In the genomic region with DNA sequence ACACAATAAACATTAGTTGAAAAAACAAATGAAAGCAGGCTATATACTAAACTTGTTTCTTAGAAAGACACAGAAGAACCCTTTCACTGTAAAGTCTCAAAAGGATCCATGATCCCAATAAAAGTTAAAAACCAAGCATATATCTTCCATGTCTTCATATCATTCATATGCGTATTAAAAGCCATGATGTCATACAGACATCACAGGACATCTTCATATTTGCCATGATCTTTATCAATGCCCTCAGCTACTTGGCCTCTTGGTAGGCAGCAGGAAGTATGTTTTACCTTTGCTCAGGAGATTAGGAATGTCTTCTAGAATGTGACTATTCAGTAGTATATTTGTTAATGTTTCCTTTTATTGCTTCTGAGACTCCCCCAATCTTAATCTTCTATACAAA, we compare ENCODE assay signal across 23 cellular contexts. TPM values are rescaled to one million over a fixed set of nuclear protein-coding genes. Genes with fewer than 3 reads are reported as not detected.
DNase-seq lines count a peak whose midpoint lies in the region; ATAC-seq, FAIRE-seq and TF ChIP-seq lines count a peak whose summit lies in the region.
"Had no signal": no experiment of that assay in that cellular context is flagged by ENCODE, and none has a peak within 500 bp of the region (broad histone marks: within the 10 kb centered on the region; RNA-seq: fewer than 3 reads in every experiment).

No MANE protein-coding gene starts in this region.

- POLR2A ChIA-PET in H1 (lab: Charles Lee; ENCODE audit: partially characterized antibody) = no interaction called here

- peak overlapping the region in 2 of 3 experiments; percentile 10 to 17 for H3K27ac Mint-ChIP-seq in nephron
- H3K27ac Mint-ChIP-seq: B cell; CD4-positive, alpha-beta T cell; CD8-positive, alpha-beta T cell had no signal

- no peak for TF ChIP-seq RAD21 in H1 (IDR thresholded peaks at IDR 0.05 in 1 of 2, conservative IDR thresholded peaks at IDR 0.05 in 1 of 2; ENCODE audit: low read depth in 2 of 2, low read length in 2 of 2)

- no peak for TF ChIP-seq POLR2A in H1 (IDR thresholded peaks at IDR 0.05; ENCODE audit: control extremely low read depth in 1 of 2, low read depth in 2 of 2, low read length in 2 of 2)

- H3K27me3 ChIP-seq in H1 (replicated peaks in 1 of 4; ENCODE audit: control insufficient read depth in 3 of 4, extremely low read depth in 1 of 4, insufficient read depth in 3 of 4, low read length in 3 of 4) (no peaks in the 10 kb centered on the region), small intestine (ENCODE audit: control insufficient read depth in 2 of 2, insufficient read depth in 2 of 2, low read length in 2 of 2) (no peaks in the 10 kb centered on the region)
- H3K27me3 ChIP-seq: BLaER1 treated with 17β-estradiol and CSF1 and Interleukin-3, amounts not matched to agents 10 nM and 100 nM had no signal

- H4K91ac ChIP-seq in H1 (replicated peaks; ENCODE audit: insufficient read length, low read length) = peak overlapping the region; percentile 47

- FAIRE-seq in GM19239 (lab: Jason Lieb, UNC) (peak; percentile 37), H1 (lab: Jason Lieb, UNC) (no peak), small intestine (lab: Jason Lieb, UNC) (no peak)
- FAIRE-seq: A549, D721Med, G401.6, GM12891 had no signal

- H2BK20ac ChIP-seq in H1 (ENCODE audit: low read length) = no peak overlapping the region

- H2BK120ac ChIP-seq in H1 (replicated peaks; ENCODE audit: low read depth, low read length) = no peak overlapping the region

- H3K18ac ChIP-seq in H1 (ENCODE audit: extremely low read depth, low read length) = no peak overlapping the region

- H2AFZ ChIP-seq in H1 (ENCODE audit: low read length) = no peak overlapping the region

- no peak for TF ChIP-seq EP300 in H1 (IDR thresholded peaks at IDR 0.05; ENCODE audit: borderline replicate concordance in 1 of 2, low read depth in 2 of 2, low read length in 2 of 2)

- H3K36me3 ChIP-seq in H1 (ENCODE audit: control insufficient read depth in 2 of 4, insufficient read depth in 4 of 4, low read length in 3 of 4) (no peaks in the 10 kb centered on the region), small intestine (ENCODE audit: control insufficient read depth in 2 of 2, insufficient read depth in 2 of 2, low read length in 2 of 2) (no peaks in the 10 kb centered on the region)

- peaks cover 0 to 4% (median 4%) of the 10 kb centered on the region in 4 experiments; a peak in 4 of 7 replicates for H3K4me1 ChIP-seq in H1 (replicated peaks in 1 of 4; ENCODE audit: control insufficient read depth in 3 of 4, insufficient read depth in 4 of 4, low read length in 3 of 4)
- H3K4me1 ChIP-seq in small intestine (ENCODE audit: control insufficient read depth in 2 of 2, insufficient read depth in 1 of 2, low read depth in 1 of 2, low read length in 1 of 2) = peaks cover 0 to 2% of the 10 kb centered on the region in 2 donors
- H3K4me1 ChIP-seq: A549 had no signal

- CTCF ChIA-PET in H1 (lab: Charles Lee; ENCODE audit: partially characterized antibody) = no interaction called here

- H3K4me2 ChIP-seq in H1 (ENCODE audit: insufficient read depth in 1 of 2, low read depth in 2 of 2, low read length in 2 of 2) = no peak overlapping the region
- H3K4me2 ChIP-seq: A549; BLaER1 treated with 17β-estradiol and CSF1 and Interleukin-3, amounts not matched to agents 10 nM and 100 nM had no signal

- H3K9ac ChIP-seq in H1 (replicated peaks in 1 of 4; ENCODE audit: extremely low read depth in 1 of 4, low read depth in 3 of 4, low read length in 3 of 4) = no peak overlapping the region
- H3K9ac ChIP-seq: BLaER1 treated with 17β-estradiol and CSF1 and Interleukin-3, amounts not matched to agents 10 nM and 100 nM had no signal

- H2AK5ac ChIP-seq in H1 (ENCODE audit: low read depth, low read length) = no peak overlapping the region

- DNase-seq in GM19239 (ENCODE audit: insufficient read length, low spot score) (no peak), H1 (ENCODE audit: low read depth in 1 of 2, low spot score in 2 of 2) (no peak), small intestine (peak; percentile 9), UCSD-AML1 (lab: John Stamatoyannopoulos, UW; ENCODE audit: unreplicated experiment) (no peak)
- DNase-seq: AML-193; Caco-2; Calu3; CD4-positive, alpha-beta T cell; CD8-positive, alpha-beta T cell; DMS79 treated with DMSO at 0.1 percent for 48 hours; GF-D8 had no signal

- H2BK5ac ChIP-seq in H1 (ENCODE audit: low read depth, low read length) = no peak overlapping the region

- peaks cover 2% of the 10 kb centered on the region; the same call in 1 of the 2 replicates for H3K79me1 ChIP-seq in H1 (ENCODE audit: low read depth, low read length)

- H3K56ac ChIP-seq in H1 (replicated peaks; ENCODE audit: insufficient read length, low read depth, low read length) = no peak overlapping the region

- TF ChIP-seq CTCF in H1 (IDR thresholded peaks at IDR 0.05; ENCODE audit: control extremely low read depth in 1 of 3, insufficient read depth in 1 of 3, low read depth in 1 of 3, low read length in 3 of 3) (no peak), nephron (IDR thresholded peaks at IDR 0.05; ENCODE audit: unreplicated experiment in 3 of 3) (no peak)

- WGBS in H1 (ENCODE audit: extremely low coverage in 1 of 2, insufficient coverage in 1 of 2, insufficient read length in 1 of 2, insufficient replicate concordance in 2 of 2, low coverage in 1 of 2, low lambda C conversion rate in 2 of 2, missing lambda C conversion rate in 1 of 2), 2 experiments = 86% methylated on average over 1 of the region's 1 CpG; no CpG with 5 or more reads in 1 of the 2 experiments
- 62 to 82% (median 63%) methylated on average over 1 of the region's 1 CpG for WGBS in small intestine, 3 donors

- peaks cover 8% of the 10 kb centered on the region for H3K36me3 Mint-ChIP-seq in nephron (ENCODE audit: low read depth)

- no peaks in the 10 kb centered on the region for H3K9me3 ChIP-seq in H1 (ENCODE audit: insufficient read depth in 2 of 2, low read depth in 1 of 2, low read length in 1 of 2)
- H3K9me3 ChIP-seq in small intestine (ENCODE audit: control insufficient read depth, low read depth) = no peaks in the 10 kb centered on the region
- H3K9me3 ChIP-seq: A549, Caco-2 had no signal

- H3K14ac ChIP-seq in H1 (ENCODE audit: insufficient read length) = no peak overlapping the region

- no peak overlapping the region for H2BK15ac ChIP-seq in H1 (ENCODE audit: low read length)

- H3K23me2 ChIP-seq in H1 (ENCODE audit: low read depth, low read length) = no peaks in the 10 kb centered on the region

- no peak overlapping the region for H4K8ac ChIP-seq in H1 (ENCODE audit: extremely low read depth, insufficient read depth, low read length)

- ATAC-seq in HG03342 (IDR thresholded peaks at IDR 0.05; ENCODE audit: unreplicated experiment) (no peak), HG03521 (IDR thresholded peaks at IDR 0.05; ENCODE audit: unreplicated experiment) (no peak), HG02571 (IDR thresholded peaks at IDR 0.05; ENCODE audit: unreplicated experiment) (no peak)
- ATAC-seq: A549; CD8-positive, alpha-beta T cell had no signal

- H2BK12ac ChIP-seq in H1 (ENCODE audit: low read depth, low read length) = no peak overlapping the region

- no peak overlapping the region for H3K23ac ChIP-seq in H1 (ENCODE audit: insufficient read length)

- peaks cover 0 to 9% of the 10 kb centered on the region in 2 experiments for H4K20me1 ChIP-seq in H1 (replicated peaks in 1 of 2; ENCODE audit: control insufficient read depth in 1 of 2, insufficient read depth in 2 of 2, low read length in 2 of 2)

- no peak overlapping the region for H3K4ac ChIP-seq in H1 (replicated peaks; ENCODE audit: insufficient read length, low read depth, low read length)

- no peak overlapping the region for H4K5ac ChIP-seq in H1 (ENCODE audit: insufficient read length, low read depth, low read length)

- H3K4me3 Mint-ChIP-seq in nephron = no peak overlapping the region
- H3K4me3 Mint-ChIP-seq: B cell; CD4-positive, alpha-beta T cell; CD8-positive, alpha-beta T cell had no signal

- peaks cover 16% of the 10 kb centered on the region for H3K4me1 Mint-ChIP-seq in nephron

- H3K27me3 Mint-ChIP-seq in nephron (ENCODE audit: low read depth) = no peaks in the 10 kb centered on the region
- H3K27me3 Mint-ChIP-seq: B cell; CD4-positive, alpha-beta T cell had no signal

- peaks cover 2 to 67% of the 10 kb centered on the region in 2 experiments; a peak in 3 of 4 replicates for H3K79me2 ChIP-seq in H1 (ENCODE audit: control insufficient read depth in 1 of 2, insufficient read depth in 2 of 2, low read length in 2 of 2)

- no peaks in the 10 kb centered on the region for H3K9me3 Mint-ChIP-seq in nephron
- H3K9me3 Mint-ChIP-seq: CD4-positive, alpha-beta T cell; CD8-positive, alpha-beta T cell had no signal

- H3K4me3 ChIP-seq in H1 (ENCODE audit: extremely low read depth in 1 of 4, insufficient read depth in 2 of 4, low read depth in 3 of 4, low read length in 4 of 4) = no peak overlapping the region
- H3K4me3 ChIP-seq in small intestine (ENCODE audit: low read depth in 1 of 2, low read length in 2 of 2) = no peak overlapping the region
- H3K4me3 ChIP-seq: A549; BLaER1 treated with 17β-estradiol and CSF1 and Interleukin-3, amounts not matched to agents 10 nM and 100 nM had no signal

- H3K27ac ChIP-seq in H1 (ENCODE audit: low read depth, low read length) = no peak overlapping the region
- no peak overlapping the region for H3K27ac ChIP-seq in small intestine (ENCODE audit: low read depth in 1 of 2, low read length in 1 of 2)
- H3K27ac ChIP-seq: 22Rv1; A549; BLaER1 treated with 17β-estradiol and CSF1 and Interleukin-3, amounts not matched to agents 10 nM and 100 nM; C4-2B had no signal

TF ChIP-seq in H1, 55 proteins besides CTCF, POLR2A, EP300 and RAD21 (continues in another document):
- TF ChIP-seq, protein P1, sequence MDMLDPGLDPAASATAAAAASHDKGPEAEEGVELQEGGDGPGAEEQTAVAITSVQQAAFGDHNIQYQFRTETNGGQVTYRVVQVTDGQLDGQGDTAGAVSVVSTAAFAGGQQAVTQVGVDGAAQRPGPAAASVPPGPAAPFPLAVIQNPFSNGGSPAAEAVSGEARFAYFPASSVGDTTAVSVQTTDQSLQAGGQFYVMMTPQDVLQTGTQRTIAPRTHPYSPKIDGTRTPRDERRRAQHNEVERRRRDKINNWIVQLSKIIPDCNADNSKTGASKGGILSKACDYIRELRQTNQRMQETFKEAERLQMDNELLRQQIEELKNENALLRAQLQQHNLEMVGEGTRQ (IDR thresholded peaks at IDR 0.05; ENCODE audit: low read length) = no peak
- TF ChIP-seq PHF8 (conservative IDR thresholded peaks at IDR 0.05; ENCODE audit: low read depth, low read length) (no peak), EGR1 (IDR thresholded peaks at IDR 0.05; ENCODE audit: borderline replicate concordance, low read depth, low read length) (no peak)

RNA-seq across cellular contexts. Expression of a gene that starts 16.8 kb away (rescaled TPM):
- total RNA-seq in H1 (2021; fragmentation: NEBNext Ultra II Directional; extraction: Animal tissue kit (Norgen Biotek cat#: 25700)) = 48.3 and 50.0 TPM in 2 replicates
- 23.3 and 45.8 TPM in 2 replicates for polyA plus RNA-seq in H1 (2011; rRNA removed)
- polyA plus RNA-seq in H1 (2011; cell fraction: cytosol; rRNA removed) = 29.7 TPM
- polyA plus RNA-seq in H1 (2011; cell fraction: nucleus; rRNA removed) = 21.7 TPM
- polyA plus RNA-seq in H1 (2012, experiment 1 of 2) = 28.3 to 40.9 TPM (median 32.4 TPM) in 4 replicates
- polyA plus RNA-seq in H1 (2012, experiment 2 of 2) = 3.2 TPM
- polyA plus RNA-seq in H1 (2013, experiment 1 of 2) = 41.3 TPM
- polyA plus RNA-seq in H1 (2013, experiment 2 of 2) = 37.0 TPM
- 45.1 and 74.4 TPM in 2 replicates for polyA minus RNA-seq in H1 (2011; rRNA and poly(A)+ RNA removed)
- 24.5 TPM for polyA minus RNA-seq in H1 (2011; cell fraction: cytosol; rRNA and poly(A)+ RNA removed)
- 68.7 TPM for polyA minus RNA-seq in H1 (2011; cell fraction: nucleus; rRNA and poly(A)+ RNA removed)
- 10 to 100 TPM; 22.6 to 33.1 (median 28.1) TPM for polyA plus RNA-seq in small intestine
